Comparison of ENCODE assay signal across 23 cellular contexts in genomic region chr6:158413028-158413427, GRCh38.
"Had no signal": no experiment of that assay in that cellular context is flagged by ENCODE, and none has a peak within 500 bp of the region (broad histone marks: within the 10 kb centered on the region; RNA-seq: fewer than 3 reads in every experiment).

No MANE protein-coding gene starts in this region.

- H3K4me3 Mint-ChIP-seq: activated CD4-positive, alpha-beta memory T cell treated with anti-CD3 and anti-CD28 coated beads, Interleukin-2, amount 10 ng/mL, durations not matched to agents 7 days and 5 days; activated CD4-positive, alpha-beta T cell treated with anti-CD3 and anti-CD28 coated beads, Interleukin-2, amount 10 ng/mL, durations not matched to agents 24 days and 14 days; activated naive CD4-positive, alpha-beta T cell treated with anti-CD3 and anti-CD28 coated beads, Interleukin-2, amount 50 U/mL, for 24 hours; activated T-cell treated with anti-CD3 and anti-CD28 coated beads, Interleukin-2, amount 50 U/mL, for 4 hours; activated T-helper 17 cell treated with anti-CD3 and anti-CD28 coated beads, Interleukin-2, amount 50 U/mL, for 72 hours; effector memory CD8-positive, alpha-beta T cell; memory B cell; natural killer cell treated with Interleukin-12 subunit alpha and Interleukin-12 subunit beta and Interleukin-15 and Interleukin-18, amount 100 ng/mL, for 72 hours; stimulated activated naive CD8-positive, alpha-beta T cell treated with anti-CD3 and anti-CD28 coated beads, Interleukin-15, amount 100 ng/mL, for 72 hours had no signal

- ATAC-seq: activated T-cell treated with anti-CD3 and anti-CD28 coated beads, Interleukin-2, amount 50 U/mL, for 4 hours; activated T-helper 17 cell treated with anti-CD3 and anti-CD28 coated beads, Interleukin-2, amount 50 U/mL, for 72 hours; body of pancreas; effector memory CD8-positive, alpha-beta T cell; heart right ventricle; mucosa of descending colon; natural killer cell treated with Interleukin-12 subunit alpha and Interleukin-12 subunit beta and Interleukin-15 and Interleukin-18, amount 100 ng/mL, for 72 hours; stimulated activated naive CD8-positive, alpha-beta T cell treated with anti-CD3 and anti-CD28 coated beads, Interleukin-15, amount 100 ng/mL, for 72 hours had no signal

- H3K27me3 Mint-ChIP-seq: activated CD4-positive, alpha-beta memory T cell treated with anti-CD3 and anti-CD28 coated beads, Interleukin-2, amount 10 ng/mL, durations not matched to agents 7 days and 5 days; activated CD4-positive, alpha-beta T cell treated with anti-CD3 and anti-CD28 coated beads, Interleukin-2, amount 10 ng/mL, durations not matched to agents 24 days and 14 days; activated naive CD4-positive, alpha-beta T cell treated with anti-CD3 and anti-CD28 coated beads, Interleukin-2, amount 50 U/mL, for 24 hours; activated T-helper 17 cell treated with anti-CD3 and anti-CD28 coated beads, Interleukin-2, amount 50 U/mL, for 72 hours; effector memory CD8-positive, alpha-beta T cell; memory B cell; natural killer cell treated with Interleukin-12 subunit alpha and Interleukin-12 subunit beta and Interleukin-15 and Interleukin-18, amount 100 ng/mL, for 72 hours; stimulated activated naive CD8-positive, alpha-beta T cell treated with anti-CD3 and anti-CD28 coated beads, Interleukin-15, amount 100 ng/mL, for 72 hours had no signal

- H3K4me3 ChIP-seq: body of pancreas, colonic mucosa, heart right ventricle, mucosa of descending colon, right lobe of liver, tibial artery had no signal

- H3K9me3 ChIP-seq: body of pancreas, colonic mucosa, heart right ventricle, mucosa of descending colon, neutrophil, right lobe of liver, tibial artery had no signal

- H3K27ac Mint-ChIP-seq: activated CD4-positive, alpha-beta memory T cell treated with anti-CD3 and anti-CD28 coated beads, Interleukin-2, amount 10 ng/mL, durations not matched to agents 7 days and 5 days; activated CD4-positive, alpha-beta T cell treated with anti-CD3 and anti-CD28 coated beads, Interleukin-2, amount 10 ng/mL, durations not matched to agents 24 days and 14 days; activated naive CD4-positive, alpha-beta T cell treated with anti-CD3 and anti-CD28 coated beads, Interleukin-2, amount 50 U/mL, for 24 hours; activated T-helper 17 cell treated with anti-CD3 and anti-CD28 coated beads, Interleukin-2, amount 50 U/mL, for 72 hours; memory B cell; natural killer cell treated with Interleukin-12 subunit alpha and Interleukin-12 subunit beta and Interleukin-15 and Interleukin-18, amount 100 ng/mL, for 72 hours had no signal

- H3K9me3 Mint-ChIP-seq: activated CD4-positive, alpha-beta memory T cell treated with anti-CD3 and anti-CD28 coated beads, Interleukin-2, amount 10 ng/mL, durations not matched to agents 7 days and 5 days; activated CD4-positive, alpha-beta T cell treated with anti-CD3 and anti-CD28 coated beads, Interleukin-2, amount 10 ng/mL, durations not matched to agents 24 days and 14 days; activated naive CD4-positive, alpha-beta T cell treated with anti-CD3 and anti-CD28 coated beads, Interleukin-2, amount 50 U/mL, for 24 hours; activated T-cell treated with anti-CD3 and anti-CD28 coated beads, Interleukin-2, amount 50 U/mL, for 4 hours; activated T-helper 17 cell treated with anti-CD3 and anti-CD28 coated beads, Interleukin-2, amount 50 U/mL, for 72 hours; effector memory CD8-positive, alpha-beta T cell; memory B cell; natural killer cell treated with Interleukin-12 subunit alpha and Interleukin-12 subunit beta and Interleukin-15 and Interleukin-18, amount 100 ng/mL, for 72 hours; stimulated activated naive CD8-positive, alpha-beta T cell treated with anti-CD3 and anti-CD28 coated beads, Interleukin-15, amount 100 ng/mL, for 72 hours had no signal

- H3K36me3 Mint-ChIP-seq: natural killer cell treated with Interleukin-12 subunit alpha and Interleukin-12 subunit beta and Interleukin-15 and Interleukin-18, amount 100 ng/mL, for 72 hours had no signal

- DNase-seq: activated CD4-positive, alpha-beta memory T cell treated with anti-CD3 and anti-CD28 coated beads, Interleukin-2, amount 10 ng/mL, durations not matched to agents 7 days and 5 days; activated CD4-positive, alpha-beta T cell treated with anti-CD3 and anti-CD28 coated beads, Interleukin-2, amount 10 ng/mL, durations not matched to agents 24 days and 14 days; activated CD4-positive, CD25-positive, alpha-beta regulatory T cell treated with anti-CD3 and anti-CD28 coated beads, Interleukin-2, amount 50 U/mL, for 72 hours; activated gamma-delta T cell treated with Interleukin-2 at 50 U/mL for 16 hours; activated T-cell treated with anti-CD3 and anti-CD28 coated beads, Interleukin-2, amount 50 U/mL, for 4 hours; body of pancreas; colonic mucosa; effector memory CD8-positive, alpha-beta T cell; foreskin fibroblast; heart right ventricle; mucosa of descending colon; right lobe of liver; stimulated activated CD4-positive, alpha-beta T cell treated with anti-CD3 and anti-CD28 coated beads, Interleukin-12 subunit alpha, Interleukin-12 subunit beta, amount 100 ng/mL, for 4 hours; stimulated activated CD4-positive, alpha-beta T cell treated with anti-CD3 and anti-CD28 coated beads, Interleukin-4, amount 100 ng/mL, for 1 hour; stimulated activated naive CD8-positive, alpha-beta T cell treated with anti-CD3 and anti-CD28 coated beads, Interleukin-15, amount 100 ng/mL, for 72 hours; T-helper 9 cell; tibial artery; WERI-Rb-1 had no signal

- H3K27ac ChIP-seq: body of pancreas, colonic mucosa, heart right ventricle, neutrophil, right lobe of liver, tibial artery, WERI-Rb-1 had no signal

- H3K4me1 ChIP-seq: colonic mucosa, right lobe of liver had no signal

- H3K4me1 Mint-ChIP-seq: activated CD4-positive, alpha-beta memory T cell treated with anti-CD3 and anti-CD28 coated beads, Interleukin-2, amount 10 ng/mL, durations not matched to agents 7 days and 5 days; activated CD4-positive, alpha-beta T cell treated with anti-CD3 and anti-CD28 coated beads, Interleukin-2, amount 10 ng/mL, durations not matched to agents 24 days and 14 days; activated T-helper 17 cell treated with anti-CD3 and anti-CD28 coated beads, Interleukin-2, amount 50 U/mL, for 72 hours had no signal

- H3K27me3 ChIP-seq: body of pancreas, colonic mucosa, heart right ventricle, right lobe of liver, tibial artery had no signal

- H3K36me3 ChIP-seq: colonic mucosa, neutrophil, right lobe of liver had no signal
